Comparison of ENCODE assay signal across 26 cellular contexts in genomic region chr2:44456946-44457345, GRCh38.
"Had no signal": no experiment of that assay in that cellular context is flagged by ENCODE, and none has a peak within 500 bp of the region (broad histone marks: within the 10 kb centered on the region; RNA-seq: fewer than 3 reads in every experiment).

No MANE protein-coding gene starts in this region.

- H3K4me1 Mint-ChIP-seq: activated CD4-positive, alpha-beta T cell treated with anti-CD3 and anti-CD28 coated beads, Interleukin-2, amount 10 ng/mL, durations not matched to agents 7 days and 5 days; activated naive CD8-positive, alpha-beta T cell treated with anti-CD3 and anti-CD28 coated beads for 36 hours; stimulated activated naive CD8-positive, alpha-beta T cell treated with anti-CD3 and anti-CD28 coated beads, Interleukin-15, amount 100 ng/mL, for 72 hours had no signal

- H3K36me3 ChIP-seq: gastroesophageal sphincter, ovary, right lobe of liver, suprapubic skin, tibial artery had no signal

- H3K27ac Mint-ChIP-seq: activated CD4-positive, alpha-beta T cell treated with anti-CD3 and anti-CD28 coated beads, Interleukin-2, amount 10 ng/mL, durations not matched to agents 7 days and 5 days; activated CD8-positive, alpha-beta T cell treated with anti-CD3 and anti-CD28 coated beads for 36 hours; activated naive CD4-positive, alpha-beta T cell treated with anti-CD3 and anti-CD28 coated beads for 36 hours; activated naive CD8-positive, alpha-beta T cell treated with anti-CD3 and anti-CD28 coated beads for 36 hours; progenitor cell of endocrine pancreas; stimulated activated naive CD8-positive, alpha-beta T cell treated with anti-CD3 and anti-CD28 coated beads, Interleukin-15, amount 100 ng/mL, for 72 hours; WTC11 had no signal

- H3K4me3 Mint-ChIP-seq: activated CD4-positive, alpha-beta T cell treated with anti-CD3 and anti-CD28 coated beads, Interleukin-2, amount 10 ng/mL, durations not matched to agents 7 days and 5 days; activated CD8-positive, alpha-beta T cell treated with anti-CD3 and anti-CD28 coated beads for 36 hours; activated naive CD4-positive, alpha-beta T cell treated with anti-CD3 and anti-CD28 coated beads for 36 hours; activated naive CD8-positive, alpha-beta T cell treated with anti-CD3 and anti-CD28 coated beads for 36 hours; stimulated activated naive CD8-positive, alpha-beta T cell treated with anti-CD3 and anti-CD28 coated beads, Interleukin-15, amount 100 ng/mL, for 72 hours; WTC11 had no signal

- DNase-seq: activated CD4-positive, alpha-beta T cell treated with anti-CD3 and anti-CD28 coated beads for 1 hour; activated CD4-positive, alpha-beta T cell treated with anti-CD3 and anti-CD28 coated beads, Interleukin-2, amount 10 ng/mL, durations not matched to agents 7 days and 5 days; activated CD8-positive, alpha-beta T cell treated with anti-CD3 and anti-CD28 coated beads for 36 hours; activated effector memory CD4-positive, alpha-beta T cell treated with anti-CD3 and anti-CD28 coated beads, Interleukin-2, amount 50 U/mL, for 16 hours; activated naive CD4-positive, alpha-beta T cell treated with anti-CD3 and anti-CD28 coated beads for 36 hours; activated naive CD8-positive, alpha-beta T cell treated with anti-CD3 and anti-CD28 coated beads for 36 hours; amygdala; central memory CD4-positive, alpha-beta T cell; islet precursor cell; left ventricle myocardium superior; mucosa of descending colon; ovary; right lobe of liver; stimulated activated CD4-positive, alpha-beta T cell treated with anti-CD3 and anti-CD28 coated beads, Interleukin-12 subunit alpha, Interleukin-12 subunit beta, amount 100 ng/mL, for 4 hours; stimulated activated CD4-positive, alpha-beta T cell treated with anti-CD3 and anti-CD28 coated beads, Interleukin-4, amount 100 ng/mL, for 1 hour; stimulated activated naive CD8-positive, alpha-beta T cell treated with anti-CD3 and anti-CD28 coated beads, Interleukin-15, amount 100 ng/mL, for 72 hours; T-helper 2 cell; tibial artery had no signal

- H3K27me3 ChIP-seq: gastroesophageal sphincter, hepatocyte, ovary, right lobe of liver, suprapubic skin, tibial artery had no signal

- H3K4me3 ChIP-seq: gastroesophageal sphincter, hepatocyte, mucosa of descending colon, ovary, right lobe of liver, skin epidermis, suprapubic skin, tibial artery had no signal

- ATAC-seq: activated CD8-positive, alpha-beta T cell treated with anti-CD3 and anti-CD28 coated beads for 36 hours; esophagus mucosa; gastroesophageal sphincter; left ventricle myocardium superior; mucosa of descending colon; right lobe of liver; stimulated activated naive CD8-positive, alpha-beta T cell treated with anti-CD3 and anti-CD28 coated beads, Interleukin-15, amount 100 ng/mL, for 72 hours; WTC11 had no signal

- H3K27me3 Mint-ChIP-seq: activated CD4-positive, alpha-beta T cell treated with anti-CD3 and anti-CD28 coated beads, Interleukin-2, amount 10 ng/mL, durations not matched to agents 7 days and 5 days; activated CD8-positive, alpha-beta T cell treated with anti-CD3 and anti-CD28 coated beads for 36 hours; activated naive CD8-positive, alpha-beta T cell treated with anti-CD3 and anti-CD28 coated beads for 36 hours; progenitor cell of endocrine pancreas; stimulated activated naive CD8-positive, alpha-beta T cell treated with anti-CD3 and anti-CD28 coated beads, Interleukin-15, amount 100 ng/mL, for 72 hours had no signal

- H3K9me3 Mint-ChIP-seq: activated CD4-positive, alpha-beta T cell treated with anti-CD3 and anti-CD28 coated beads, Interleukin-2, amount 10 ng/mL, durations not matched to agents 7 days and 5 days; activated CD8-positive, alpha-beta T cell treated with anti-CD3 and anti-CD28 coated beads for 36 hours; activated naive CD4-positive, alpha-beta T cell treated with anti-CD3 and anti-CD28 coated beads for 36 hours; activated naive CD8-positive, alpha-beta T cell treated with anti-CD3 and anti-CD28 coated beads for 36 hours; stimulated activated naive CD8-positive, alpha-beta T cell treated with anti-CD3 and anti-CD28 coated beads, Interleukin-15, amount 100 ng/mL, for 72 hours; WTC11 had no signal

- FAIRE-seq: endothelial cell of umbilical vein had no signal

- H3K36me3 Mint-ChIP-seq: WTC11 had no signal
